Comparison of ENCODE assay signal across 1 cellular context in the genomic region with DNA sequence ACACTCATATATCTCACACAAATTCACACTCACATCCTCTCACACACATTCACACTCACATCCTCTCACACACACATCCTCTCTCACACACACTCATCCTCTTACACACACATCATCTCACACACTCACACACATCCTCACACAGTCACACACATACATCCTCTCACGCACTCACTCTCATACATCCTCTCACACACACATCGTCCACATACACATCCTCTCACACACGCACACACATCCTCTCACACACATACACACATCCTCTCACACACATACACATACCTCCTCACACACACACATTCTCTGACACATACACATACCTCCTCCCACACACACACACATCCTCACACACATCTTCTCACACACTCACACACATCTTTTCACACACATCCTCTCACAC.
A peak's percentile ranks its signal among the peaks of the same experiment; 100 is the strongest.
TF ChIP-seq lines count a peak whose summit lies in the region.

No MANE protein-coding gene starts in this region.

TF ChIP-seq in HEK293, 187 proteins besides CTCF, POLR2A, EP300 and RAD21 (continued from another document):
- TF ChIP-seq, protein P1, sequence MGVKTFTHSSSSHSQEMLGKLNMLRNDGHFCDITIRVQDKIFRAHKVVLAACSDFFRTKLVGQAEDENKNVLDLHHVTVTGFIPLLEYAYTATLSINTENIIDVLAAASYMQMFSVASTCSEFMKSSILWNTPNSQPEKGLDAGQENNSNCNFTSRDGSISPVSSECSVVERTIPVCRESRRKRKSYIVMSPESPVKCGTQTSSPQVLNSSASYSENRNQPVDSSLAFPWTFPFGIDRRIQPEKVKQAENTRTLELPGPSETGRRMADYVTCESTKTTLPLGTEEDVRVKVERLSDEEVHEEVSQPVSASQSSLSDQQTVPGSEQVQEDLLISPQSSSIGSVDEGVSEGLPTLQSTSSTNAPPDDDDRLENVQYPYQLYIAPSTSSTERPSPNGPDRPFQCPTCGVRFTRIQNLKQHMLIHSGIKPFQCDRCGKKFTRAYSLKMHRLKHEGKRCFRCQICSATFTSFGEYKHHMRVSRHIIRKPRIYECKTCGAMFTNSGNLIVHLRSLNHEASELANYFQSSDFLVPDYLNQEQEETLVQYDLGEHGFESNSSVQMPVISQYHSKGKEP (tag by site-specific recombination; IDR thresholded peaks at IDR 0.05), result no peak
- TF ChIP-seq SALL2 (tag by site-specific recombination; IDR thresholded peaks at IDR 0.05; ENCODE audit: borderline replicate concordance), result 0 out of 2 replicates have a peak, but pooled peaks have one; percentile 22
- TF ChIP-seq ZNF311 (tag by site-specific recombination; IDR thresholded peaks at IDR 0.05; ENCODE audit: borderline replicate concordance), result no peak
- TF ChIP-seq, protein P2, sequence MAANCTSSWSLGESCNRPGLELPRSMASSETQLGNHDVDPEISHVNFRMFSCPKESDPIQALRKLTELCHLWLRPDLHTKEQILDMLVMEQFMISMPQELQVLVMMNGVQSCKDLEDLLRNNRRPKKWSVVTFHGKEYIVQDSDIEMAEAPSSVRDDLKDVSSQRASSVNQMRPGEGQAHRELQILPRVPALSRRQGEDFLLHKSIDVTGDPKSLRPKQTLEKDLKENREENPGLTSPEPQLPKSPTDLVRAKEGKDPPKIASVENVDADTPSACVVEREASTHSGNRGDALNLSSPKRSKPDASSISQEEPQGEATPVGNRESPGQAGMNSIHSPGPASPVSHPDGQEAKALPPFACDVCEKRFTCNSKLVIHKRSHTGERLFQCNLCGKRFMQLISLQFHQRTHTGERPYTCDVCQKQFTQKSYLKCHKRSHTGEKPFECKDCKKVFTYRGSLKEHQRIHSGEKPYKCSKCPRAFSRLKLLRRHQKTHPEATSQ (tag by site-specific recombination; IDR thresholded peaks at IDR 0.05), result no peak
- 0 out of 2 replicates have a peak, but pooled peaks have one; percentile 18 for TF ChIP-seq ZNF239 (tag by site-specific recombination; IDR thresholded peaks at IDR 0.05)
- TF ChIP-seq, protein P3, sequence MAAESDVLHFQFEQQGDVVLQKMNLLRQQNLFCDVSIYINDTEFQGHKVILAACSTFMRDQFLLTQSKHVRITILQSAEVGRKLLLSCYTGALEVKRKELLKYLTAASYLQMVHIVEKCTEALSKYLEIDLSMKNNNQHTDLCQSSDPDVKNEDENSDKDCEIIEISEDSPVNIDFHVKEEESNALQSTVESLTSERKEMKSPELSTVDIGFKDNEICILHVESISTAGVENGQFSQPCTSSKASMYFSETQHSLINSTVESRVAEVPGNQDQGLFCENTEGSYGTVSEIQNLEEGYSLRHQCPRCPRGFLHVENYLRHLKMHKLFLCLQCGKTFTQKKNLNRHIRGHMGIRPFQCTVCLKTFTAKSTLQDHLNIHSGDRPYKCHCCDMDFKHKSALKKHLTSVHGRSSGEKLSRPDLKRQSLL (tag by site-specific recombination; IDR thresholded peaks at IDR 0.05), result no peak
- TF ChIP-seq ZNF624 (tag by site-specific recombination; IDR thresholded peaks at IDR 0.05), result no peak
- TF ChIP-seq, protein P4, sequence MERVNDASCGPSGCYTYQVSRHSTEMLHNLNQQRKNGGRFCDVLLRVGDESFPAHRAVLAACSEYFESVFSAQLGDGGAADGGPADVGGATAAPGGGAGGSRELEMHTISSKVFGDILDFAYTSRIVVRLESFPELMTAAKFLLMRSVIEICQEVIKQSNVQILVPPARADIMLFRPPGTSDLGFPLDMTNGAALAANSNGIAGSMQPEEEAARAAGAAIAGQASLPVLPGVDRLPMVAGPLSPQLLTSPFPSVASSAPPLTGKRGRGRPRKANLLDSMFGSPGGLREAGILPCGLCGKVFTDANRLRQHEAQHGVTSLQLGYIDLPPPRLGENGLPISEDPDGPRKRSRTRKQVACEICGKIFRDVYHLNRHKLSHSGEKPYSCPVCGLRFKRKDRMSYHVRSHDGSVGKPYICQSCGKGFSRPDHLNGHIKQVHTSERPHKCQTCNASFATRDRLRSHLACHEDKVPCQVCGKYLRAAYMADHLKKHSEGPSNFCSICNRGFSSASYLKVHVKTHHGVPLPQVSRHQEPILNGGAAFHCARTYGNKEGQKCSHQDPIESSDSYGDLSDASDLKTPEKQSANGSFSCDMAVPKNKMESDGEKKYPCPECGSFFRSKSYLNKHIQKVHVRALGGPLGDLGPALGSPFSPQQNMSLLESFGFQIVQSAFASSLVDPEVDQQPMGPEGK (tag by site-specific recombination; IDR thresholded peaks at IDR 0.05), result no peak
- TF ChIP-seq ZFP3 (tag by site-specific recombination; IDR thresholded peaks at IDR 0.05; ENCODE audit: low read depth), result no peak
- TF ChIP-seq SCRT1 (tag by site-specific recombination; IDR thresholded peaks at IDR 0.05; ENCODE audit: borderline replicate concordance), result no peak
- no peak for TF ChIP-seq ZNF610 (tag by site-specific recombination; IDR thresholded peaks at IDR 0.05; ENCODE audit: borderline replicate concordance)
- TF ChIP-seq ZBTB48 (tag by site-specific recombination; IDR thresholded peaks at IDR 0.05), result no peak
- TF ChIP-seq, protein P5, sequence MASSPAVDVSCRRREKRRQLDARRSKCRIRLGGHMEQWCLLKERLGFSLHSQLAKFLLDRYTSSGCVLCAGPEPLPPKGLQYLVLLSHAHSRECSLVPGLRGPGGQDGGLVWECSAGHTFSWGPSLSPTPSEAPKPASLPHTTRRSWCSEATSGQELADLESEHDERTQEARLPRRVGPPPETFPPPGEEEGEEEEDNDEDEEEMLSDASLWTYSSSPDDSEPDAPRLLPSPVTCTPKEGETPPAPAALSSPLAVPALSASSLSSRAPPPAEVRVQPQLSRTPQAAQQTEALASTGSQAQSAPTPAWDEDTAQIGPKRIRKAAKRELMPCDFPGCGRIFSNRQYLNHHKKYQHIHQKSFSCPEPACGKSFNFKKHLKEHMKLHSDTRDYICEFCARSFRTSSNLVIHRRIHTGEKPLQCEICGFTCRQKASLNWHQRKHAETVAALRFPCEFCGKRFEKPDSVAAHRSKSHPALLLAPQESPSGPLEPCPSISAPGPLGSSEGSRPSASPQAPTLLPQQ (tag by site-specific recombination; IDR thresholded peaks at IDR 0.05), result no peak
- TF ChIP-seq, protein P6, sequence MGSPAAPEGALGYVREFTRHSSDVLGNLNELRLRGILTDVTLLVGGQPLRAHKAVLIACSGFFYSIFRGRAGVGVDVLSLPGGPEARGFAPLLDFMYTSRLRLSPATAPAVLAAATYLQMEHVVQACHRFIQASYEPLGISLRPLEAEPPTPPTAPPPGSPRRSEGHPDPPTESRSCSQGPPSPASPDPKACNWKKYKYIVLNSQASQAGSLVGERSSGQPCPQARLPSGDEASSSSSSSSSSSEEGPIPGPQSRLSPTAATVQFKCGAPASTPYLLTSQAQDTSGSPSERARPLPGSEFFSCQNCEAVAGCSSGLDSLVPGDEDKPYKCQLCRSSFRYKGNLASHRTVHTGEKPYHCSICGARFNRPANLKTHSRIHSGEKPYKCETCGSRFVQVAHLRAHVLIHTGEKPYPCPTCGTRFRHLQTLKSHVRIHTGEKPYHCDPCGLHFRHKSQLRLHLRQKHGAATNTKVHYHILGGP (tag by site-specific recombination; IDR thresholded peaks at IDR 0.05), result no peak
- TF ChIP-seq ZNF658 (tag by site-specific recombination; IDR thresholded peaks at IDR 0.05), result 0 out of 2 replicates have a peak, but pooled peaks have one; percentile 30
- TF ChIP-seq ZIC2 (tag by site-specific recombination; IDR thresholded peaks at IDR 0.05), result no peak
- no peak for TF ChIP-seq ZBTB17 (tag by site-specific recombination; IDR thresholded peaks at IDR 0.05)
- TF ChIP-seq, protein P7, sequence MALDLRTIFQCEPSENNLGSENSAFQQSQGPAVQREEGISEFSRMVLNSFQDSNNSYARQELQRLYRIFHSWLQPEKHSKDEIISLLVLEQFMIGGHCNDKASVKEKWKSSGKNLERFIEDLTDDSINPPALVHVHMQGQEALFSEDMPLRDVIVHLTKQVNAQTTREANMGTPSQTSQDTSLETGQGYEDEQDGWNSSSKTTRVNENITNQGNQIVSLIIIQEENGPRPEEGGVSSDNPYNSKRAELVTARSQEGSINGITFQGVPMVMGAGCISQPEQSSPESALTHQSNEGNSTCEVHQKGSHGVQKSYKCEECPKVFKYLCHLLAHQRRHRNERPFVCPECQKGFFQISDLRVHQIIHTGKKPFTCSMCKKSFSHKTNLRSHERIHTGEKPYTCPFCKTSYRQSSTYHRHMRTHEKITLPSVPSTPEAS (tag by site-specific recombination; IDR thresholded peaks at IDR 0.05), result peak; percentile 13; the same call in 1 of the 2 replicates
